ENCODE assay signal across 28 cellular contexts in genomic region chr14:30564868-30565248, GRCh38.
"Had no signal": no experiment of that assay in that cellular context is flagged by ENCODE, and none has a peak within 500 bp of the region (broad histone marks: within the 10 kb centered on the region; RNA-seq: fewer than 3 reads in every experiment).

No MANE protein-coding gene starts in this region.

- H3K4me3 Mint-ChIP-seq: activated naive CD4-positive, alpha-beta T cell treated with anti-CD3 and anti-CD28 coated beads for 36 hours; activated naive CD8-positive, alpha-beta T cell treated with anti-CD3 and anti-CD28 coated beads, Interleukin-2, amount 10 ng/mL, durations not matched to agents 7 days and 5 days; immature natural killer cell; memory B cell; stimulated activated effector memory CD8-positive, alpha-beta T cell treated with anti-CD3 and anti-CD28 coated beads, Interleukin-12 subunit alpha, Interleukin-12 subunit beta, amount 100 ng/mL, for 72 hours; stimulated activated naive CD8-positive, alpha-beta T cell treated with anti-CD3 and anti-CD28 coated beads, Interleukin-15, Interleukin-2, amounts not matched to agents 100 ng/mL and 50 ng/mL, for 24 hours; type B pancreatic cell had no signal

- H3K27ac Mint-ChIP-seq: activated naive CD4-positive, alpha-beta T cell treated with anti-CD3 and anti-CD28 coated beads for 36 hours; activated naive CD8-positive, alpha-beta T cell treated with anti-CD3 and anti-CD28 coated beads, Interleukin-2, amount 10 ng/mL, durations not matched to agents 7 days and 5 days; memory B cell; stimulated activated effector memory CD8-positive, alpha-beta T cell treated with anti-CD3 and anti-CD28 coated beads, Interleukin-12 subunit alpha, Interleukin-12 subunit beta, amount 100 ng/mL, for 72 hours; stimulated activated naive CD8-positive, alpha-beta T cell treated with anti-CD3 and anti-CD28 coated beads, Interleukin-15, Interleukin-2, amounts not matched to agents 100 ng/mL and 50 ng/mL, for 24 hours; type B pancreatic cell had no signal

- H3K27me3 Mint-ChIP-seq: activated naive CD8-positive, alpha-beta T cell treated with anti-CD3 and anti-CD28 coated beads, Interleukin-2, amount 10 ng/mL, durations not matched to agents 7 days and 5 days; memory B cell; stimulated activated naive CD8-positive, alpha-beta T cell treated with anti-CD3 and anti-CD28 coated beads, Interleukin-15, Interleukin-2, amounts not matched to agents 100 ng/mL and 50 ng/mL, for 24 hours; type B pancreatic cell had no signal

- H3K4me1 ChIP-seq: prostate gland had no signal

- FAIRE-seq: kidney, pancreas, small intestine had no signal

- H3K4me3 ChIP-seq: ascending aorta, coronary artery, dorsolateral prefrontal cortex, heart left ventricle, pancreas, prostate gland, sigmoid colon, uterus had no signal

- H3K9me3 Mint-ChIP-seq: activated naive CD4-positive, alpha-beta T cell treated with anti-CD3 and anti-CD28 coated beads for 36 hours; immature natural killer cell; memory B cell; stimulated activated effector memory CD8-positive, alpha-beta T cell treated with anti-CD3 and anti-CD28 coated beads, Interleukin-12 subunit alpha, Interleukin-12 subunit beta, amount 100 ng/mL, for 72 hours; stimulated activated naive CD8-positive, alpha-beta T cell treated with anti-CD3 and anti-CD28 coated beads, Interleukin-15, Interleukin-2, amounts not matched to agents 100 ng/mL and 50 ng/mL, for 24 hours; type B pancreatic cell had no signal

- H3K27ac ChIP-seq: ascending aorta, brain microvascular endothelial cell, coronary artery, dorsolateral prefrontal cortex, heart left ventricle, pancreas, prostate gland, sigmoid colon, uterus had no signal

- H3K27me3 ChIP-seq: ascending aorta, brain microvascular endothelial cell, dorsolateral prefrontal cortex, heart left ventricle, pancreas, sigmoid colon, uterus had no signal

- H3K9me3 ChIP-seq: ascending aorta, heart left ventricle, pancreas, prostate gland, sigmoid colon, uterus had no signal

- DNase-seq: activated CD4-positive, alpha-beta T cell treated with anti-CD3 and anti-CD28 coated beads for 4 hours; activated CD4-positive, alpha-beta T cell treated with anti-CD3 and anti-CD28 coated beads, Interleukin-2, amount 50 U/mL, for 4 hours; activated CD8-positive, alpha-beta memory T cell treated with anti-CD3 and anti-CD28 coated beads for 24 hours; activated effector memory CD4-positive, alpha-beta T cell treated with Interleukin-2 at 50 U/mL for 16 hours; activated naive CD4-positive, alpha-beta T cell treated with anti-CD3 and anti-CD28 coated beads for 36 hours; activated naive CD8-positive, alpha-beta T cell treated with anti-CD3 and anti-CD28 coated beads, Interleukin-2, amount 10 ng/mL, durations not matched to agents 7 days and 5 days; brain microvascular endothelial cell; dorsolateral prefrontal cortex; effector memory CD4-positive, alpha-beta T cell; foreskin fibroblast; heart left ventricle; hypothalamus; immature natural killer cell; kidney; nucleus accumbens; pancreas; retina; sigmoid colon; small intestine; stimulated activated CD4-positive, alpha-beta T cell treated with anti-CD3 and anti-CD28 coated beads, Interleukin-4, amount 100 ng/mL, for 24 hours; uterus had no signal

- ATAC-seq: heart left ventricle; pancreas; stimulated activated effector memory CD8-positive, alpha-beta T cell treated with anti-CD3 and anti-CD28 coated beads, Interleukin-12 subunit alpha, Interleukin-12 subunit beta, amount 100 ng/mL, for 72 hours had no signal

- H3K36me3 ChIP-seq: ascending aorta, brain microvascular endothelial cell, pancreas, prostate gland, sigmoid colon, uterus had no signal
